In the genomic region with DNA sequence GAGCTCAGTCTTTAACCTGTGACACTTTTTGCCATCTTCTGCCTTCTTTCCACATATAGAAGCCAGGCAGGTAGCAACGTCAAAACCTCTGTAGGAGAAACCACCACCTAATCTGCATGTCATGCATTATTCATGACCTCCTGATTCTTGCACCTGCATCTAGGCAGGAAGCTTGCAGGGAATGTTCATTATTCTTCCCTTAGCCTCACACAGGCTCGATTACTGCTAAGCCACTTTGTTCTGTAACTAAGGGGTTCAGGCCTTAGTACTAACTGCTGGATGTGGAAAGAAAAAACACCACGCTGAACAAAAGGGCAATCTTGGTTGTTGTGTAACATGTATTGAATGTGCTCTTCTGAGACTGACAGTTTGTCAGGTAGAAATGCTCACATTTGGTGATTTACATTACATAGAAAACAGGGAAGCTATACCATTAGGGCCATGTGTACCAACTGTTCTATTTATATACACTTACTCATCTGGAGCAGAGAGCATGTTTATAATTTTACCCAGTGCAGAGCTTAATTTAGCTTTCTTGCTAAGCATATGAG, we compare ENCODE assay signal across 7 cellular contexts.
A peak's percentile ranks its signal among the peaks of the same experiment; 100 is the strongest.
DNase-seq lines count a peak whose midpoint lies in the region; ATAC-seq and TF ChIP-seq lines count a peak whose summit lies in the region.

No MANE protein-coding gene starts in this region.

- no TSS peak for BruUV-seq in mammary epithelial cell (replicated peaks; lab: Mats Ljungman, UMichigan)

- TF ChIP-seq CTCF in GM10248 (IDR thresholded peaks at IDR 0.05; ENCODE audit: control extremely low read depth, extremely low read depth, low read depth, missing control alignments) (no peak), mammary epithelial cell (conservative IDR thresholded peaks at IDR 0.05 in 1 of 2, IDR thresholded peaks at IDR 0.05 in 1 of 2; ENCODE audit: extremely low read depth in 1 of 2, insufficient read depth in 1 of 2, low read depth in 1 of 2, low read length in 2 of 2) (no peak)

- H3K36me3 ChIP-seq in effector memory CD4-positive, alpha-beta T cell (ENCODE audit: control insufficient read depth, insufficient read depth, low read length): peaks cover 8% of the 10 kb centered on the region
- no peaks in the 10 kb centered on the region for H3K36me3 ChIP-seq in mammary epithelial cell (ENCODE audit: insufficient read depth, low read length)

- no peaks in the 10 kb centered on the region for H4K20me1 ChIP-seq in mammary epithelial cell (ENCODE audit: insufficient read depth, low read length)

- dilution Hi-C loops in mammary epithelial cell (cut with HindIII; ENCODE audit: low sequenced_read_pairs): no loop called here

- in situ Hi-C loops in mammary epithelial cell (cut with MboI; ENCODE audit: low sequenced_read_pairs in 2 of 2): no loop called here

- no peak overlapping the region for H3K4me3 ChIP-seq in effector memory CD4-positive, alpha-beta T cell (ENCODE audit: insufficient read depth, low read depth, low read length, poor library complexity, severe bottlenecking)
- H3K4me3 ChIP-seq in mammary epithelial cell (replicated peaks in 1 of 3; ENCODE audit: insufficient read depth in 1 of 3, low read depth in 2 of 3, low read length in 3 of 3): no peak overlapping the region

- no peak overlapping the region for H3K4me2 ChIP-seq in mammary epithelial cell (ENCODE audit: insufficient read depth, low read depth, low read length)

- H2AFZ ChIP-seq in mammary epithelial cell (ENCODE audit: low read depth, low read length): no peak overlapping the region

- no peaks in the 10 kb centered on the region for H3K27me3 ChIP-seq in effector memory CD4-positive, alpha-beta T cell (replicated peaks; ENCODE audit: control insufficient read depth, insufficient read depth, low read length, poor library complexity, severe bottlenecking)
- H3K27me3 ChIP-seq in mammary epithelial cell (ENCODE audit: insufficient read depth, low read length): no peaks in the 10 kb centered on the region

- POLR2A ChIA-PET in GM10248 (lab: Yijun Ruan, JAX): no interaction called here

- peak overlapping the region; percentile 73 for H3K27ac ChIP-seq in effector memory CD4-positive, alpha-beta T cell (ENCODE audit: insufficient read depth, low read length, poor library complexity, severe bottlenecking)
- H3K27ac ChIP-seq in mammary epithelial cell (ENCODE audit: insufficient read depth, low read depth, low read length): no peak overlapping the region

- DNase-seq in NCI-H1092 treated with DMSO at 0.1 percent for 48 hours (lab: John Stamatoyannopoulos, UW) (peak; percentile 70), putamen (ENCODE audit: low spot score) (peak; percentile 73), GM10248 (ENCODE audit: extremely low spot score) (no peak), mammary epithelial cell (no peak), 8988T (no peak)
- no peak for DNase-seq in effector memory CD4-positive, alpha-beta T cell

- intact Hi-C loops in mammary epithelial cell (cut with micrococcal nuclease): no loop called here

- 86% methylated on average over 3 of the region's 3 CpGs for WGBS in mammary epithelial cell (ENCODE audit: low coverage, missing lambda C conversion rate)

- CTCF ChIA-PET in GM10248 (lab: Yijun Ruan, JAX) (interaction anchor here (0.7 to 4.4 kb wide), 21 partner anchors 9 to 917 kb away, joined by 3 to 32 read pairs (median 5); no protein-coding TSS in a partner anchor), mammary epithelial cell (lab: Charles Lee; ENCODE audit: low non-redundant PET) (interaction anchor here (0.6 kb wide), 1 partner anchor 33 kb away, joined by 6 read pairs; no protein-coding TSS in a partner anchor)

- peaks cover 36% of the 10 kb centered on the region for H3K4me1 ChIP-seq in effector memory CD4-positive, alpha-beta T cell (ENCODE audit: control insufficient read depth, insufficient read depth, low read length, poor library complexity, severe bottlenecking)
- H3K4me1 ChIP-seq in mammary epithelial cell (ENCODE audit: insufficient read depth, low read length): peaks cover 6% of the 10 kb centered on the region

- H3K79me2 ChIP-seq in mammary epithelial cell (ENCODE audit: insufficient read depth, low read length): no peaks in the 10 kb centered on the region

- no peak overlapping the region for H3K9ac ChIP-seq in mammary epithelial cell (ENCODE audit: insufficient read depth, low read length)

- ATAC-seq in GM21367 (IDR thresholded peaks at IDR 0.05; ENCODE audit: unreplicated experiment): peak; percentile 30

- H3K9me3 ChIP-seq in effector memory CD4-positive, alpha-beta T cell (ENCODE audit: control insufficient read depth, low read length): no peaks in the 10 kb centered on the region
- no peaks in the 10 kb centered on the region for H3K9me3 ChIP-seq in mammary epithelial cell (replicated peaks; ENCODE audit: insufficient read depth, low read length)

Comparison
In these comparisons a context has a peak if more than half of its experiments do, and no peak if none do; other contexts are left out.
1. DNase-seq: peak in NCI-H1092 treated with DMSO at 0.1 percent for 48 hours (single experiment) and putamen (single experiment); none in effector memory CD4-positive, alpha-beta T cell (0 of 3), GM10248 (single experiment), mammary epithelial cell (single experiment) and 8988T (single experiment).